In genomic region chr1:110746644-110747259, GRCh38 we compare ENCODE assay signal across 8 cellular contexts.
DNase-seq lines count a peak whose midpoint lies in the region; ATAC-seq and TF ChIP-seq lines count a peak whose summit lies in the region.

No MANE protein-coding gene starts in this region.

- H2AFZ ChIP-seq in neural progenitor cell (replicated peaks) = no peak overlapping the region

- no peak overlapping the region for H3K4me2 ChIP-seq in neural progenitor cell

- intact Hi-C loops in A673 (cut with micrococcal nuclease; ENCODE audit: unreplicated experiment) = no loop called here

- peaks cover 37 to 44% of the 10 kb centered on the region in 2 donors for H3K27me3 Mint-ChIP-seq in effector memory CD8-positive, alpha-beta T cell
- peaks cover 5% of the 10 kb centered on the region for H3K27me3 Mint-ChIP-seq in neural progenitor cell (ENCODE audit: insufficient read depth, low read depth)

- no peaks in the 10 kb centered on the region for H3K9me3 ChIP-seq in A673 (ENCODE audit: low read depth, low read length, poor library complexity, severe bottlenecking)
- H3K9me3 ChIP-seq in neural progenitor cell (ENCODE audit: low read depth) = no peaks in the 10 kb centered on the region

- no TSS peak for BruUV-seq in A673 (replicated peaks; lab: Mats Ljungman, UMichigan)

- no peaks in the 10 kb centered on the region for H3K36me3 Mint-ChIP-seq in effector memory CD8-positive, alpha-beta T cell (ENCODE audit: insufficient read depth)
- no peaks in the 10 kb centered on the region for H3K36me3 Mint-ChIP-seq in neural progenitor cell

- ATAC-seq in effector memory CD8-positive, alpha-beta T cell (replicated peaks) = peak; percentile 41
- no peak for ATAC-seq in GM18907 (IDR thresholded peaks at IDR 0.05; ENCODE audit: unreplicated experiment)
- no peak for ATAC-seq in HG03159 (IDR thresholded peaks at IDR 0.05; ENCODE audit: unreplicated experiment)

- DNase-seq in A673 (ENCODE audit: low spot score) (peak; percentile 67), HT1080 (ENCODE audit: low read depth) (peak; percentile 11), neural progenitor cell (ENCODE audit: low spot score) (peak; percentile 84), NCI-H226 (no peak)
- DNase-seq in activated CD4-positive, alpha-beta T cell treated with anti-CD3 and anti-CD28 coated beads for 4 hours = peak; percentile 38 to 54
- peak; percentile 45 to 59 (median 58) for DNase-seq in effector memory CD8-positive, alpha-beta T cell

- no peak overlapping the region for H3K4me3 ChIP-seq in A673 (ENCODE audit: low read depth, low read length, poor library complexity, severe bottlenecking)
- H3K4me3 ChIP-seq in neural progenitor cell = no peak overlapping the region

- no peak overlapping the region for H3K4me3 Mint-ChIP-seq in effector memory CD8-positive, alpha-beta T cell
- H3K4me3 Mint-ChIP-seq in neural progenitor cell = no peak overlapping the region

- no peak overlapping the region for H3K27ac Mint-ChIP-seq in effector memory CD8-positive, alpha-beta T cell
- no peak overlapping the region for H3K27ac Mint-ChIP-seq in neural progenitor cell

- H4K20me1 ChIP-seq in neural progenitor cell (ENCODE audit: low read depth) = peaks cover 11% of the 10 kb centered on the region

- H3K9me3 Mint-ChIP-seq in effector memory CD8-positive, alpha-beta T cell = no peaks in the 10 kb centered on the region
- H3K9me3 Mint-ChIP-seq in neural progenitor cell = no peaks in the 10 kb centered on the region

- H3K27me3 ChIP-seq in A673 (replicated peaks; ENCODE audit: insufficient read depth, low read depth, low read length, poor library complexity) = peaks cover 48% of the 10 kb centered on the region
- no peaks in the 10 kb centered on the region for H3K27me3 ChIP-seq in neural progenitor cell

- no peak overlapping the region for H3K9ac ChIP-seq in neural progenitor cell

- H3K36me3 ChIP-seq in A673 (ENCODE audit: insufficient read depth, low read length, poor library complexity, severe bottlenecking) (no peaks in the 10 kb centered on the region), neural progenitor cell (no peaks in the 10 kb centered on the region)

- H3F3A ChIP-seq in neural progenitor cell (ENCODE audit: low read depth) = no peaks in the 10 kb centered on the region

- H3K4me1 Mint-ChIP-seq in effector memory CD8-positive, alpha-beta T cell (ENCODE audit: low read depth in 2 of 2) = no peaks in the 10 kb centered on the region
- H3K4me1 Mint-ChIP-seq in neural progenitor cell = no peaks in the 10 kb centered on the region

- POLR2A ChIA-PET in A673 (lab: Charles Lee; ENCODE audit: low non-redundant PET) = no interaction called here

- TF ChIP-seq CTCF in A673 (conservative IDR thresholded peaks at IDR 0.05; ENCODE audit: low read depth, low read length) (no peak), neural progenitor cell (IDR thresholded peaks at IDR 0.05) (no peak)

- H3K4me1 ChIP-seq in A673 (ENCODE audit: insufficient read depth, low read length, poor library complexity, severe bottlenecking) (no peaks in the 10 kb centered on the region), neural progenitor cell (no peaks in the 10 kb centered on the region)

- H3K27ac ChIP-seq in A673 (ENCODE audit: low read depth, low read length, poor library complexity, severe bottlenecking) (no peak overlapping the region), neural progenitor cell (no peak overlapping the region)

- H3K79me2 ChIP-seq in neural progenitor cell (ENCODE audit: low read depth) = no peaks in the 10 kb centered on the region

- CTCF ChIA-PET in A673 (lab: Charles Lee) = no interaction called here
